ENCODE assay signal across 28 cellular contexts in the genomic region with DNA sequence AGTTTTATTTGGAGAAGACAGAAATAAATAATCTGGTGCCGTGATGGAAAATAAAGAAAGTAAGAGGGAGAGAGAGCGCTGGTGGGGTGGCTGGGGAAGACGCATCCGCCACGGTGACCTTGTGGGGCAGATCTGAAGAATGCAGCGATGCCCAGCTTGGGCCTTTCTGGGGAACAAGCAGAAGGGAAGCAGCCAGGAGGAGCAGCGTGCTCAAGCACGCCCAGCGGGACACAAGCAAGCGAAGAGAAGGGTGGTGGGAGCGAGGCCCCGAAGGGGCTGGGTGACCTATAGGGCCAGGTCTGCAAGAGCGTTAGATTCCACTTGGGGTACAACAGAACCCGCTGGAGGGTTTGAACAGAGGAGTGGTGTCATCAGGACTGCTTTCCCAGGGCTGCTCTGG. TPM values are rescaled to one million over a fixed set of nuclear protein-coding genes. Genes with fewer than 3 reads are reported as not detected.
"Had no signal": no experiment of that assay in that cellular context is flagged by ENCODE, and none has a peak within 500 bp of the region (broad histone marks: within the 10 kb centered on the region; RNA-seq: fewer than 3 reads in every experiment).

No MANE protein-coding gene starts in this region.

- ATAC-seq: Panc1, PC-3, SK-N-SH treated with all-trans-retinoic acid at 6 μM for 48 hours had no signal

- H3K9ac ChIP-seq: KMS-11 had no signal

- H3K4me2 ChIP-seq: KMS-11 had no signal

- H3K27me3 ChIP-seq: SJCRH30 had no signal

- DNase-seq: Kasumi-1; MM.1S; NCI-H1092 treated with DMSO at 0.1 percent for 48 hours; NCI-H1436; NCI-H187; NCI-H2029; NCI-H2081 treated with DMSO at 0.1 percent for 48 hours; NCI-H2171; NCI-H226; NCI-H446; NCI-H510A; NCI-H524 treated with DMSO at 0.1 percent for 48 hours; NCI-H69; NCI-H774; NK-92 treated with Interleukin-12 subunit alpha and Interleukin-12 subunit beta, amount 100 ng/mL, for 24 hours; PC-3; SHP77 treated with DMSO at 0.1 percent for 48 hours; SJCRH30 had no signal

- H3K4me3 ChIP-seq: K562, SJCRH30 had no signal

- FAIRE-seq: HTR-8/SVneo, K562 had no signal

- H3K27ac ChIP-seq: HL-60, KMS-11, RWPE1, SJCRH30 had no signal

- H3K27ac Mint-ChIP-seq: IgD-negative memory B cell had no signal

- H3K36me3 ChIP-seq: SJCRH30 had no signal

- H3K9me3 Mint-ChIP-seq: IgD-negative memory B cell had no signal

- H3K4me3 Mint-ChIP-seq: IgD-negative memory B cell had no signal

- H3K4me1 Mint-ChIP-seq: IgD-negative memory B cell had no signal

- H3K9me3 ChIP-seq: SJCRH30 had no signal

RNA-seq across cellular contexts. Expression of a gene that starts 12.4 kb away (rescaled TPM):
- total RNA-seq: M059J, OCI-LY7, PC-3, SJCRH30 had no signal
- polyA plus RNA-seq: IgD-negative memory B cell, K562 had no signal
